Comparison of ENCODE assay signal across 8 cellular contexts in the genomic region with DNA sequence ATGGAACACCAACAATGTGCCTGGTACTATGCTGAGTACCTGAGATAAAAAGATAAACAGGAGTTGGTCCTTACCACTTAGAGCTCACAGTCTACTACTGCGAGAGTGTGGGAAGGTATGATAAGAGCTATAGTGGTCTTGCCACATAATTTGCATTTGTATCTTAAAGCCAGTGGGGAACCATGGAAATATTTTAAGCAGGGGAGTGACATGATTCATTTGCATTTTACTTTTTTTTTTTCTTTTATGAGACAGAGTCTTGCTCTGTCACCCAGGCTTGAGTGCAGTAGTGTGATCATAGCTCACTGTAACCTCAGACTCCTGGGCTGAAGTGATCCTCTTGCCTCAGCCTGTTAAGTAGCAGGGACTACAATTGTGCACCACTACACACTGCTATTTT. TPM values are rescaled to one million over a fixed set of nuclear protein-coding genes. Genes with fewer than 3 reads are reported as not detected.
DNase-seq lines count a peak whose midpoint lies in the region; ATAC-seq lines count a peak whose summit lies in the region.
"Not testable (repeated sequence)": the region's sequence is repeated elsewhere in the genome, so short reads cannot be mapped to it uniquely, and the experiment has no call there.

No MANE protein-coding gene starts in this region.

- H3K4me1 ChIP-seq in naive thymus-derived CD4-positive, alpha-beta T cell (ENCODE audit: control insufficient read depth in 2 of 2, insufficient read depth in 2 of 2, low read length in 2 of 2) = not testable (repeated sequence)

- ATAC-seq in GM18498 (IDR thresholded peaks at IDR 0.05; ENCODE audit: unreplicated experiment) (peak; percentile 94), GM19025 (IDR thresholded peaks at IDR 0.05; ENCODE audit: low read depth, unreplicated experiment) (peak; percentile 85), GM21390 (IDR thresholded peaks at IDR 0.05; ENCODE audit: unreplicated experiment) (peak; percentile 93), HG02678 (IDR thresholded peaks at IDR 0.05; ENCODE audit: unreplicated experiment) (peak; percentile 91), HG03066 (IDR thresholded peaks at IDR 0.05; ENCODE audit: low read depth, unreplicated experiment) (peak; percentile 92), HG03469 (IDR thresholded peaks at IDR 0.05; ENCODE audit: unreplicated experiment) (peak; percentile 98)
- ATAC-seq in naive thymus-derived CD4-positive, alpha-beta T cell = peak; percentile 32

- not testable (repeated sequence) for H3K27me3 Mint-ChIP-seq in naive thymus-derived CD4-positive, alpha-beta T cell

- not testable (repeated sequence) for H3K9me3 ChIP-seq in naive thymus-derived CD4-positive, alpha-beta T cell (ENCODE audit: control insufficient read depth in 2 of 3, low read length in 3 of 3)

- peak; percentile 0 for DNase-seq in activated T-cell treated with anti-CD3 and anti-CD28 coated beads for 24 hours (ENCODE audit: low read depth)
- DNase-seq in naive thymus-derived CD4-positive, alpha-beta T cell = not testable (repeated sequence)

- POLR2A ChIA-PET in naive thymus-derived CD4-positive, alpha-beta T cell (lab: Charles Lee) = not testable (repeated sequence)

- H3K27ac ChIP-seq in naive thymus-derived CD4-positive, alpha-beta T cell (ENCODE audit: low read depth, low read length) = not testable (repeated sequence)

- not testable (repeated sequence) for H3K27ac Mint-ChIP-seq in naive thymus-derived CD4-positive, alpha-beta T cell

- not testable (repeated sequence) for H3K36me3 ChIP-seq in naive thymus-derived CD4-positive, alpha-beta T cell (ENCODE audit: control insufficient read depth in 2 of 3, insufficient read depth in 3 of 3, low read length in 3 of 3)

- not testable (repeated sequence) for H3K4me3 Mint-ChIP-seq in naive thymus-derived CD4-positive, alpha-beta T cell

- H3K36me3 Mint-ChIP-seq in naive thymus-derived CD4-positive, alpha-beta T cell = not testable (repeated sequence)

- not testable (repeated sequence) for H3K4me1 Mint-ChIP-seq in naive thymus-derived CD4-positive, alpha-beta T cell

- not testable (repeated sequence) for H3K9me3 Mint-ChIP-seq in naive thymus-derived CD4-positive, alpha-beta T cell

- CTCF ChIA-PET in naive thymus-derived CD4-positive, alpha-beta T cell (lab: Charles Lee) = not testable (repeated sequence)

- not testable (repeated sequence) for H3K4me3 ChIP-seq in naive thymus-derived CD4-positive, alpha-beta T cell (ENCODE audit: low read length)

- H3K27me3 ChIP-seq in naive thymus-derived CD4-positive, alpha-beta T cell (ENCODE audit: control insufficient read depth in 2 of 2, insufficient read depth in 2 of 2, low read length in 2 of 2) = not testable (repeated sequence)

- intact Hi-C loops in naive thymus-derived CD4-positive, alpha-beta T cell (cut with micrococcal nuclease) = not testable (repeated sequence)

RNA-seq across cellular contexts. Expression of gene SRGAP2C, which starts 53.6 kb away (rescaled TPM):
- 10 to 100 TPM in 4 of 5 experiments, 1 to 10 TPM in 1; 6.8 to 43.4 (median 22.9) TPM for total RNA-seq in naive thymus-derived CD4-positive, alpha-beta T cell
- 1 to 10 TPM; 1.2 to 1.8 TPM for polyA plus RNA-seq in naive thymus-derived CD4-positive, alpha-beta T cell

RNA-seq across cellular contexts. Expression of gene FAM72B, which starts 54.2 kb away (rescaled TPM):
- 10 to 100 TPM in 1 of 5 experiments, 1 to 10 TPM in 1, under 1 TPM in 2, not detected in 1; 0.51 to 14.2 (median 1.2) TPM for total RNA-seq in naive thymus-derived CD4-positive, alpha-beta T cell
- under 1 TPM; 0.27 to 0.35 TPM for polyA plus RNA-seq in naive thymus-derived CD4-positive, alpha-beta T cell

Comparison
In these comparisons a context has a peak if more than half of its experiments do, and no peak if none do; other contexts are left out.
1. ATAC-seq: peak in every context shown above with its lines; median percentile 98 in HG03469; 94 in GM18498; 93 in GM21390; 92 in HG03066; 91 in HG02678; 85 in GM19025; 32 in naive thymus-derived CD4-positive, alpha-beta T cell.